8 cellular contexts compared by ENCODE assay signal in genomic region chr10:28532509-28533314, GRCh38. TPM values are rescaled to one million over a fixed set of nuclear protein-coding genes. Genes with fewer than 3 reads are reported as not detected.
DNase-seq lines count a peak whose midpoint lies in the region; ATAC-seq and TF ChIP-seq lines count a peak whose summit lies in the region.

A gene with protein sequence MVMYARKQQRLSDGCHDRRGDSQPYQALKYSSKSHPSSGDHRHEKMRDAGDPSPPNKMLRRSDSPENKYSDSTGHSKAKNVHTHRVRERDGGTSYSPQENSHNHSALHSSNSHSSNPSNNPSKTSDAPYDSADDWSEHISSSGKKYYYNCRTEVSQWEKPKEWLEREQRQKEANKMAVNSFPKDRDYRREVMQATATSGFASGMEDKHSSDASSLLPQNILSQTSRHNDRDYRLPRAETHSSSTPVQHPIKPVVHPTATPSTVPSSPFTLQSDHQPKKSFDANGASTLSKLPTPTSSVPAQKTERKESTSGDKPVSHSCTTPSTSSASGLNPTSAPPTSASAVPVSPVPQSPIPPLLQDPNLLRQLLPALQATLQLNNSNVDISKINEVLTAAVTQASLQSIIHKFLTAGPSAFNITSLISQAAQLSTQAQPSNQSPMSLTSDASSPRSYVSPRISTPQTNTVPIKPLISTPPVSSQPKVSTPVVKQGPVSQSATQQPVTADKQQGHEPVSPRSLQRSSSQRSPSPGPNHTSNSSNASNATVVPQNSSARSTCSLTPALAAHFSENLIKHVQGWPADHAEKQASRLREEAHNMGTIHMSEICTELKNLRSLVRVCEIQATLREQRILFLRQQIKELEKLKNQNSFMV (plus strand): TSS chr10:28533118. CDS start chr10:28533580, 462 bp downstream.

- TF ChIP-seq POLR2A in vagina (IDR thresholded peaks at IDR 0.05) = peak in 1 of 2 donors; percentile 76

- WGBS in right cardiac atrium = under 1% methylated on average over 98 of the region's 98 CpGs

- ATAC-seq in GM18498 (IDR thresholded peaks at IDR 0.05; ENCODE audit: unreplicated experiment) (peak; percentile 81), HG02938 (IDR thresholded peaks at IDR 0.05; ENCODE audit: unreplicated experiment) (peak; percentile 77), right cardiac atrium (peak; percentile 96)

- intact Hi-C loops in right cardiac atrium (cut with DNase I) (loop anchor here in 2 of 4 donors (5.0 to 10.0 kb wide), 2 partner anchors 98 to 100 kb away; no protein-coding TSS in a partner anchor), vagina (cut with DNase I) (loop anchor here (5.0 kb wide), 1 partner anchor 1375 kb away; the partner anchor contains the start of gene MASTL)

- peak within 1 kb of the TSS; percentile 98 for H3K27ac ChIP-seq in right cardiac atrium (ENCODE audit: low read length)
- H3K27ac ChIP-seq in vagina = peak within 1 kb of the TSS; percentile 88

- TF ChIP-seq CTCF in vagina (IDR thresholded peaks at IDR 0.05) = no peak

- H3K4me3 ChIP-seq in right cardiac atrium (ENCODE audit: low read length) = peak within 1 kb of the TSS; percentile 98
- peak within 1 kb of the TSS; percentile 57 to 99 for H3K4me3 ChIP-seq in vagina

- H3K27me3 ChIP-seq in right cardiac atrium (ENCODE audit: control insufficient read depth, insufficient read depth) = no peaks in the 10 kb centered on the region
- no peaks in the 10 kb centered on the region for H3K27me3 ChIP-seq in vagina

- H3K4me1 ChIP-seq in right cardiac atrium (ENCODE audit: control insufficient read depth, insufficient read depth, low read length) (peaks cover 1% of the 10 kb centered on the region), vagina (peaks cover 60% of the 10 kb centered on the region)

- peak; percentile 71 to 75 for DNase-seq in NCI-H187 (lab: John Stamatoyannopoulos, UW)
- DNase-seq in T-helper 2 cell = peak; percentile 94 to 97 (median 96)
- DNase-seq in anterior cingulate cortex (lab: John Stamatoyannopoulos, UW) = peak; percentile 46 to 99 (median 94)
- DNase-seq in right cardiac atrium = peak; percentile 96 to 99 (median 98)
- DNase-seq in putamen (ENCODE audit: low spot score) = peak; percentile 94
- peak in 1 of 2 donors; percentile 95 for DNase-seq in vagina (ENCODE audit: extremely low spot score in 2 of 2)

- peaks cover 0 to 21% of the 10 kb centered on the region in 2 donors for H3K36me3 ChIP-seq in vagina

- no peaks in the 10 kb centered on the region for H3K9me3 ChIP-seq in right cardiac atrium (ENCODE audit: control insufficient read depth, low read length)
- no peaks in the 10 kb centered on the region for H3K9me3 ChIP-seq in vagina

RNA-seq across cellular contexts. Expression of the gene that starts here (rescaled TPM):
- 100 to 1,000 TPM; 102 to 110 (median 104) TPM for total RNA-seq in right cardiac atrium
- polyA plus RNA-seq in right cardiac atrium = 30.5 TPM
- total RNA-seq in vagina = 112 TPM
